ENCODE assay signal across 1 cellular context in genomic region chr1:174942547-174943255, GRCh38.
TF ChIP-seq lines count a peak whose summit lies in the region.

No MANE protein-coding gene starts in this region.

TF ChIP-seq in HepG2, 621 proteins besides CTCF, POLR2A, EP300 and RAD21 (continued from another document and continues in another):
- TF ChIP-seq KMT2A (CRISPR knock-in tag; IDR thresholded peaks at IDR 0.05) = no peak; the same call in 1 of the 2 replicates
- no peak for TF ChIP-seq REL (CRISPR knock-in tag; conservative IDR thresholded peaks at IDR 0.05)
- TF ChIP-seq KDM5B (CRISPR knock-in tag; IDR thresholded peaks at IDR 0.05; ENCODE audit: borderline replicate concordance) = no peak
- TF ChIP-seq IKZF5 (CRISPR knock-in tag; IDR thresholded peaks at IDR 0.05) = peak; percentile 70
- peak; percentile 79 for TF ChIP-seq ISL2 (CRISPR knock-in tag; IDR thresholded peaks at IDR 0.05)
- no peak for TF ChIP-seq SMARCC2 (IDR thresholded peaks at IDR 0.05)
- no peak for TF ChIP-seq HINFP (CRISPR knock-in tag; IDR thresholded peaks at IDR 0.05; ENCODE audit: low read depth)
- no peak for TF ChIP-seq ZNF776 (CRISPR knock-in tag; IDR thresholded peaks at IDR 0.05)
- TF ChIP-seq ZNF564 (CRISPR knock-in tag; IDR thresholded peaks at IDR 0.05) = no peak
- no peak for TF ChIP-seq ZBTB3 (CRISPR knock-in tag; IDR thresholded peaks at IDR 0.05; ENCODE audit: borderline replicate concordance, low read depth)
- TF ChIP-seq ZNF703 (CRISPR knock-in tag; IDR thresholded peaks at IDR 0.05; ENCODE audit: borderline replicate concordance) = no peak
- TF ChIP-seq TBP (CRISPR knock-in tag; IDR thresholded peaks at IDR 0.05) = no peak
- peak; percentile 80 for TF ChIP-seq NCOA2 (CRISPR knock-in tag; IDR thresholded peaks at IDR 0.05)
- no peak for TF ChIP-seq ZNF891 (CRISPR knock-in tag; IDR thresholded peaks at IDR 0.05)
- TF ChIP-seq ZKSCAN8 (CRISPR knock-in tag; IDR thresholded peaks at IDR 0.05; ENCODE audit: borderline replicate concordance) = 0 out of 2 replicates have a peak, but pooled peaks have one; percentile 45
- TF ChIP-seq BHLHE40 (IDR thresholded peaks at IDR 0.05; ENCODE audit: low read length) = no peak
- TF ChIP-seq TFE3 (CRISPR knock-in tag; IDR thresholded peaks at IDR 0.05) = peak; percentile 58; the same call in 1 of the 2 replicates
- TF ChIP-seq HNRNPH1 (optimal IDR thresholded peaks at IDR 0.05; ENCODE audit: low read depth, low read length) = no peak
- TF ChIP-seq IRF1 (CRISPR knock-in tag; IDR thresholded peaks at IDR 0.05; ENCODE audit: low read depth) = no peak
- TF ChIP-seq TEAD2 (CRISPR knock-in tag; IDR thresholded peaks at IDR 0.05) = no peak
- TF ChIP-seq ZNF264 (CRISPR knock-in tag; IDR thresholded peaks at IDR 0.05) = peak; percentile 77
- TF ChIP-seq POGZ (CRISPR knock-in tag; IDR thresholded peaks at IDR 0.05) = peak; percentile 91
- TF ChIP-seq ZBTB42 (CRISPR knock-in tag; IDR thresholded peaks at IDR 0.05) = no peak
- TF ChIP-seq IRF2 (CRISPR knock-in tag; IDR thresholded peaks at IDR 0.05) = peak; percentile 48; the same call in 1 of the 2 replicates
- TF ChIP-seq SALL2 (CRISPR knock-in tag; IDR thresholded peaks at IDR 0.05) = no peak
- peak; percentile 74; the same call in 1 of the 2 replicates for TF ChIP-seq FOXJ3 (CRISPR knock-in tag; IDR thresholded peaks at IDR 0.05; ENCODE audit: borderline replicate concordance)
- no peak for TF ChIP-seq ZNF589 (CRISPR knock-in tag; conservative IDR thresholded peaks at IDR 0.05)
- peak; percentile 95 for TF ChIP-seq HNF4G (IDR thresholded peaks at IDR 0.05; ENCODE audit: borderline replicate concordance, low read depth, low read length)
- peak; percentile 79; the same call in 1 of the 2 replicates for TF ChIP-seq HNF4G (CRISPR knock-in tag; IDR thresholded peaks at IDR 0.05; ENCODE audit: borderline replicate concordance, low read depth)
- TF ChIP-seq TAF15 (IDR thresholded peaks at IDR 0.05; ENCODE audit: low read depth, low read length, poor library complexity, severe bottlenecking) = no peak
- TF ChIP-seq SMC3 (IDR thresholded peaks at IDR 0.05; ENCODE audit: low read length) = peak; percentile 14; the same call in 1 of the 2 replicates
- no peak for TF ChIP-seq NFRKB (IDR thresholded peaks at IDR 0.05)
- TF ChIP-seq TBL1XR1 (IDR thresholded peaks at IDR 0.05; ENCODE audit: borderline replicate concordance, low read length, partially characterized antibody) = no peak
- TF ChIP-seq ARID4A (CRISPR knock-in tag; IDR thresholded peaks at IDR 0.05; ENCODE audit: borderline replicate concordance) = peak; percentile 21; the same call in 1 of the 2 replicates
- peak; percentile 61; the same call in 1 of the 2 replicates for TF ChIP-seq ZNF292 (CRISPR knock-in tag; IDR thresholded peaks at IDR 0.05; ENCODE audit: borderline replicate concordance, low read depth)
- peak; percentile 99 for TF ChIP-seq HNF4A (CRISPR knock-in tag; IDR thresholded peaks at IDR 0.05)
- no peak for TF ChIP-seq RNF2 (conservative IDR thresholded peaks at IDR 0.05; ENCODE audit: low read depth)
- 0 out of 2 replicates have a peak, but pooled peaks have one; percentile 25 for TF ChIP-seq HMG20B (CRISPR knock-in tag; conservative IDR thresholded peaks at IDR 0.05)
- no peak for TF ChIP-seq ZNF766 (CRISPR knock-in tag; IDR thresholded peaks at IDR 0.05; ENCODE audit: borderline replicate concordance)
- no peak for TF ChIP-seq HOXA5 (CRISPR knock-in tag; IDR thresholded peaks at IDR 0.05)
- peak; percentile 77; the same call in 1 of the 2 replicates for TF ChIP-seq FOXO1 (CRISPR knock-in tag; IDR thresholded peaks at IDR 0.05)
- TF ChIP-seq JARID2 (CRISPR knock-in tag; IDR thresholded peaks at IDR 0.05; ENCODE audit: insufficient replicate concordance) = no peak
- peak; percentile 82 for TF ChIP-seq FOXA3 (CRISPR knock-in tag; IDR thresholded peaks at IDR 0.05)
- TF ChIP-seq U2AF2 (IDR thresholded peaks at IDR 0.05; ENCODE audit: low read depth, low read length) = no peak
- TF ChIP-seq FOSL2 (CRISPR knock-in tag; IDR thresholded peaks at IDR 0.05) = peak; percentile 49
- peak; percentile 95 for TF ChIP-seq ARID5B (CRISPR knock-in tag; IDR thresholded peaks at IDR 0.05)
- peak; percentile 85 for TF ChIP-seq ZNF331 (CRISPR knock-in tag; IDR thresholded peaks at IDR 0.05)
- TF ChIP-seq SNAPC5 (CRISPR knock-in tag; IDR thresholded peaks at IDR 0.05; ENCODE audit: borderline replicate concordance) = no peak
- TF ChIP-seq ZNF883 (CRISPR knock-in tag; IDR thresholded peaks at IDR 0.05; ENCODE audit: not compliant biosample characterization) = no peak
- peak; percentile 78 for TF ChIP-seq SALL1 (CRISPR knock-in tag; IDR thresholded peaks at IDR 0.05)
- no peak for TF ChIP-seq ZNF251 (CRISPR knock-in tag; IDR thresholded peaks at IDR 0.05)
- peak; percentile 51 for TF ChIP-seq ZNF574 (CRISPR knock-in tag; IDR thresholded peaks at IDR 0.05)
- TF ChIP-seq NONO (IDR thresholded peaks at IDR 0.05) = no peak
- no peak for TF ChIP-seq NONO (CRISPR knock-in tag; conservative IDR thresholded peaks at IDR 0.05)
- no peak for TF ChIP-seq PRPF4 (IDR thresholded peaks at IDR 0.05; ENCODE audit: low read depth, low read length, poor library complexity, severe bottlenecking)
